Comparison of ENCODE assay signal across 8 cellular contexts in genomic region chr2:29114841-29115609, GRCh38. TPM values are rescaled to one million over a fixed set of nuclear protein-coding genes. Genes with fewer than 3 reads are reported as not detected.
A peak's percentile ranks its signal among the peaks of the same experiment; 100 is the strongest.
DNase-seq lines count a peak whose midpoint lies in the region; ATAC-seq, FAIRE-seq and TF ChIP-seq lines count a peak whose summit lies in the region.

TSS of gene CLIP4 (plus strand) at chr2:29115415. CDS start at chr2:29121389, 5,974 bp downstream.

- peak; percentile 68 for TF ChIP-seq POLR2A in GM12878 (IDR thresholded peaks at IDR 0.05; ENCODE audit: low read depth, low read length)
- peak; percentile 79 to 89 for TF ChIP-seq POLR2A in gastrocnemius medialis (IDR thresholded peaks at IDR 0.05)

- H3K27ac ChIP-seq in GM12878 (ENCODE audit: control insufficient read depth, insufficient read depth) (peak within 1 kb of the TSS; percentile 83), iPS DF 6.9 (ENCODE audit: low read length) (no peak within 1 kb of the TSS), gastrocnemius medialis (peak within 1 kb of the TSS; percentile 85 to 94 (median 93))

- peaks cover 20% of the 10 kb centered on the region for H3K79me2 ChIP-seq in GM12878 (ENCODE audit: control insufficient read depth, insufficient read depth, low read length)

- no peak for FAIRE-seq in GM12878 (lab: Jason Lieb, UNC)

- RAD21 ChIA-PET in GM12878 (lab: Charles Lee; ENCODE audit: unreplicated experiment) = interaction anchor here (2.7 to 4.6 kb wide), 2 partner anchors 9 to 15 kb away, joined by 9 to 31 read pairs; no protein-coding TSS in a partner anchor

- H3K4me1 ChIP-seq in GM12878 (ENCODE audit: control insufficient read depth, insufficient read depth, low read length) (peaks cover 42% of the 10 kb centered on the region), iPS DF 6.9 (ENCODE audit: control insufficient read depth, insufficient read depth, low read length) (no peaks in the 10 kb centered on the region), gastrocnemius medialis (peaks cover 34 to 51% of the 10 kb centered on the region in 2 donors)

- in situ Hi-C loops in GM12878 (cut with MboI) = no loop called here
- in situ Hi-C loops in gastrocnemius medialis (cut with MboI; ENCODE audit: low sequenced_read_pairs in 4 of 4) = loop anchor here in 1 of 4 donors (10.0 kb wide), 1 partner anchor 100 kb away; no protein-coding TSS in a partner anchor

- H3K4me3 ChIP-seq in GM12878 (peak within 1 kb of the TSS; percentile 86), iPS DF 6.9 (ENCODE audit: low read length) (peak within 1 kb of the TSS; percentile 60), gastrocnemius medialis (peak within 1 kb of the TSS; percentile 63 to 75 (median 70))

- no peak for TF ChIP-seq RAD21 in GM12878 (IDR thresholded peaks at IDR 0.05; ENCODE audit: insufficient read depth, low read depth, low read length)

- H3K9me3 ChIP-seq in GM12878 (replicated peaks; ENCODE audit: control insufficient read depth, insufficient read depth, low read length) (no peaks in the 10 kb centered on the region), iPS DF 6.9 (ENCODE audit: control insufficient read depth, insufficient read depth, low read length) (no peaks in the 10 kb centered on the region), gastrocnemius medialis (no peaks in the 10 kb centered on the region)

- H3K4me2 ChIP-seq in GM12878 (ENCODE audit: control insufficient read depth, insufficient read depth) = peak within 1 kb of the TSS; percentile 90

- H3K36me3 ChIP-seq in GM12878 (ENCODE audit: control insufficient read depth in 2 of 2, insufficient read depth in 2 of 2, low read length in 1 of 2) (no peaks in the 10 kb centered on the region), iPS DF 6.9 (ENCODE audit: control insufficient read depth, insufficient read depth, low read length) (no peaks in the 10 kb centered on the region; the same call in 1 of the 2 replicates), gastrocnemius medialis (no peaks in the 10 kb centered on the region)

- POLR2A ChIA-PET in GM12878 (lab: Charles Lee) = interaction anchor here (1.2 to 1.7 kb wide), 2 partner anchors 10 to 15 kb away, joined by 3 to 11 read pairs; no protein-coding TSS in a partner anchor

- CTCF ChIA-PET in GM12878 (lab: Yijun Ruan, JAX) = no interaction called here

- no peak for TF ChIP-seq EP300 in GM12878 (IDR thresholded peaks at IDR 0.05; ENCODE audit: borderline replicate concordance in 1 of 2, control insufficient read depth in 1 of 2, low read depth in 2 of 2, low read length in 2 of 2)

- peak within 1 kb of the TSS; percentile 85 for H3K9ac ChIP-seq in GM12878 (ENCODE audit: control insufficient read depth, insufficient read depth, low read length)

- DNase-seq in DMS53 (lab: John Stamatoyannopoulos, UW) = peak; percentile 62
- no peak for DNase-seq in DMS53 treated with DMSO at 0.1 percent for 48 hours (lab: John Stamatoyannopoulos, UW; ENCODE audit: unreplicated experiment)
- DNase-seq in T-helper 22 cell (ENCODE audit: low read depth) = peak; percentile 55
- no peak for DNase-seq in GM12878 (ENCODE audit: low read depth, low spot score)
- no peak for DNase-seq in iPS DF 6.9 (ENCODE audit: low read depth, low spot score)
- peak; percentile 35 to 52 for DNase-seq in gastrocnemius medialis

- 2% methylated on average over 63 of the region's 78 CpGs for WGBS in GM12878 (ENCODE audit: insufficient coverage, insufficient replicate concordance, low lambda C conversion rate, missing lambda C conversion rate)
- no CpG with 5 or more reads among the region's 78 CpGs for WGBS in iPS DF 6.9 (ENCODE audit: insufficient coverage, insufficient read length)

- no peak for TF ChIP-seq CTCF in GM12878 (IDR thresholded peaks at IDR 0.05 in 2 of 3, conservative IDR thresholded peaks at IDR 0.05 in 1 of 3; ENCODE audit: control insufficient read depth in 2 of 3, extremely low read depth in 1 of 3, insufficient read depth in 1 of 3, low read depth in 3 of 3, low read length in 3 of 3)
- TF ChIP-seq CTCF in gastrocnemius medialis (IDR thresholded peaks at IDR 0.05 in 4 of 5, conservative IDR thresholded peaks at IDR 0.05 in 1 of 5) = no peak

- no TSS peak for BruUV-seq in GM12878 (replicated peaks; lab: Mats Ljungman, UMichigan)

- ATAC-seq in HG03159 (IDR thresholded peaks at IDR 0.05; ENCODE audit: unreplicated experiment) (peak; percentile 30), GM12878 (peak; percentile 72), gastrocnemius medialis (peak; percentile 50 to 55), GM18861 (IDR thresholded peaks at IDR 0.05; ENCODE audit: unreplicated experiment) (no peak)

- intact Hi-C loops in GM12878 (cut with micrococcal nuclease; ENCODE audit: unreplicated experiment) = loop anchor here (5.0 kb wide), 2 partner anchors 43 to 82 kb away; partner anchors contain the start of gene PCARE
- intact Hi-C loops in gastrocnemius medialis (cut with DNase I; ENCODE audit: low total_unique reads) = loop anchor here (2.0 to 10.0 kb wide), 4 partner anchors 50 to 720 kb away; partner anchors contain the start of gene FOSL2

- SMC1A ChIA-PET in GM12878 (lab: Charles Lee; ENCODE audit: uncharacterized antibody, unreplicated experiment) = interaction anchor here (6.7 kb wide), 1 partner anchor 15 kb away, joined by 73 read pairs; no protein-coding TSS in a partner anchor

- H3K27me3 ChIP-seq in GM12878 (replicated peaks in 1 of 2; ENCODE audit: control insufficient read depth in 2 of 2, insufficient read depth in 2 of 2, low read length in 1 of 2) (no peaks in the 10 kb centered on the region), iPS DF 6.9 (ENCODE audit: control insufficient read depth, insufficient read depth, low read length) (peaks cover 31% of the 10 kb centered on the region), gastrocnemius medialis (no peaks in the 10 kb centered on the region)

- no peaks in the 10 kb centered on the region for H4K20me1 ChIP-seq in GM12878 (ENCODE audit: control insufficient read depth, insufficient read depth)

- H2AFZ ChIP-seq in GM12878 (ENCODE audit: control insufficient read depth, low read depth, low read length) = peak within 1 kb of the TSS; percentile 74

TF ChIP-seq in GM12878, 131 proteins besides CTCF, POLR2A, EP300 and RAD21 (continues in another document):
- no peak for TF ChIP-seq SP1 (IDR thresholded peaks at IDR 0.05; ENCODE audit: low read depth, low read length)
- no peak for TF ChIP-seq YBX1 (IDR thresholded peaks at IDR 0.05)
- TF ChIP-seq IRF3 (IDR thresholded peaks at IDR 0.05) = no peak
- no peak for TF ChIP-seq NBN (IDR thresholded peaks at IDR 0.05)
- TF ChIP-seq SIN3A (IDR thresholded peaks at IDR 0.05; ENCODE audit: low read depth, low read length) = no peak
- peak; percentile 35 for TF ChIP-seq MYC (IDR thresholded peaks at IDR 0.05; ENCODE audit: insufficient read depth, insufficient read length, insufficient replicate concordance, low read length, severe bottlenecking)
- TF ChIP-seq BHLHE40 (IDR thresholded peaks at IDR 0.05; ENCODE audit: borderline replicate concordance in 1 of 2, low read depth in 2 of 2, low read length in 1 of 2) = peak; percentile 84 to 96; a peak in 3 of 4 replicates
- no peak for TF ChIP-seq STAT3 (IDR thresholded peaks at IDR 0.05; ENCODE audit: low read depth, low read length)
- no peak for TF ChIP-seq ZNF622 (IDR thresholded peaks at IDR 0.05)
- TF ChIP-seq SUPT20H (IDR thresholded peaks at IDR 0.05; ENCODE audit: borderline replicate concordance, control insufficient read depth, low read depth, low read length) = no peak
- no peak for TF ChIP-seq ETV6 (conservative IDR thresholded peaks at IDR 0.05 in 1 of 2, IDR thresholded peaks at IDR 0.05 in 1 of 2; ENCODE audit: borderline replicate concordance in 1 of 2, low read depth in 1 of 2)
- no peak for TF ChIP-seq SRF (IDR thresholded peaks at IDR 0.05; ENCODE audit: low read depth in 2 of 2, low read length in 2 of 2)
- TF ChIP-seq MEF2B (IDR thresholded peaks at IDR 0.05; ENCODE audit: partially characterized antibody, poor library complexity, severe bottlenecking) = peak; percentile 8
- peak; percentile 96 for TF ChIP-seq GATAD2B (conservative IDR thresholded peaks at IDR 0.05; ENCODE audit: low read depth)
- TF ChIP-seq PAX8 (IDR thresholded peaks at IDR 0.05) = no peak
- no peak; the same call in 1 of the 2 replicates for TF ChIP-seq HCFC1 (IDR thresholded peaks at IDR 0.05; ENCODE audit: low read length)
- peak in 1 of 2 experiments; percentile 95; a peak in 2 of 3 replicates for TF ChIP-seq EGR1 (IDR thresholded peaks at IDR 0.05; ENCODE audit: borderline replicate concordance in 1 of 2, low read depth in 2 of 2, low read length in 2 of 2)

RNA-seq across cellular contexts. Expression of gene CLIP4, which starts in this region (rescaled TPM):
- total RNA-seq in GM12878 (2013; cell fraction: nucleolus; rRNA removed) = 237 and 241 TPM in 2 replicates
- total RNA-seq in GM12878 (2014; rRNA removed) = 16.0 and 18.1 TPM in 2 replicates
- total RNA-seq in GM12878 (2014; rRNA removed; fragmentation: Illumina TruSeq; extraction: Trizol) = 21.8 and 22.5 TPM in 2 replicates
- 19.0 and 20.2 TPM in 2 replicates for total RNA-seq in GM12878 (2021)
- polyA plus RNA-seq in GM12878 (2011; ENCODE audit: low read depth) = 13.1 TPM
- 34.9 and 46.5 TPM in 2 replicates for polyA plus RNA-seq in GM12878 (2011; rRNA removed)
- polyA plus RNA-seq in GM12878 (2011; cell fraction: cytosol; rRNA removed) = 13.7 and 14.5 TPM in 2 replicates
- polyA plus RNA-seq in GM12878 (2011; cell fraction: nucleus; rRNA removed) = 48.8 and 52.2 TPM in 2 replicates
- 17.4 and 18.7 TPM in 2 replicates for polyA plus RNA-seq in GM12878 (2012)
- polyA plus RNA-seq in GM12878 (2014; fragmentation: Illumina TruSeq; extraction: Trizol) = 16.2 and 17.6 TPM in 2 replicates
- 1 to 10 TPM; 5.5 to 6.9 TPM for polyA plus RNA-seq in GM12878 (2014; fragmentation: Nextera tagmentation; extraction: Ambion mirVana)
- polyA plus RNA-seq in GM12878 (2014; rRNA removed) = 15.7 and 22.3 TPM in 2 replicates
- 10 to 100 TPM; 11.9 to 12.5 TPM for polyA plus RNA-seq in GM12878 (2016; fragmentation: Nextera tagmentation; extraction: Ambion mirVana)
- 29.7 and 38.4 TPM in 2 replicates for polyA minus RNA-seq in GM12878 (2011; rRNA and poly(A)+ RNA removed)
- polyA minus RNA-seq in GM12878 (2011; cell fraction: cytosol; rRNA and poly(A)+ RNA removed) = 9.7 and 11.5 TPM in 2 replicates
- polyA minus RNA-seq in GM12878 (2011; cell fraction: nucleus; rRNA and poly(A)+ RNA removed) = 35.3 and 47.7 TPM in 2 replicates
- total RNA-seq in gastrocnemius medialis = 100 to 1,000 TPM; 200 to 422 (median 265) TPM

Comparison
In these comparisons a context has a peak if more than half of its experiments do, and no peak if none do; other contexts are left out.
1. DNase-seq: peak in DMS53 (single experiment), T-helper 22 cell (single experiment) and gastrocnemius medialis (2 of 2); none in DMS53 treated with DMSO at 0.1 percent for 48 hours (single experiment), GM12878 (single experiment) and iPS DF 6.9 (single experiment).
2. Peak in every context shown above with its lines, with median percentiles within 50 percentile points of each other: H3K4me3 ChIP-seq.